In genomic region chr10:114173680-114174461, GRCh38 we compare ENCODE assay signal across 1 cellular context.
TF ChIP-seq lines count a peak whose summit lies in the region.

TSS of gene CCDC186 (minus strand) at chr10:114174203. CDS start at chr10:114163268, 10,935 bp downstream.

TF ChIP-seq in GM12878, 131 proteins besides CTCF, POLR2A, EP300 and RAD21 (continued from another document and continues in another):
- TF ChIP-seq E2F8 (IDR thresholded peaks at IDR 0.05; ENCODE audit: low read depth, partially characterized antibody) (no peak), POU2F2 (IDR thresholded peaks at IDR 0.05; ENCODE audit: borderline replicate concordance, low read depth, low read length) (peak; percentile 59; the same call in 1 of the 3 replicates), ZNF687 (IDR thresholded peaks at IDR 0.05) (no peak), MTA3 (IDR thresholded peaks at IDR 0.05; ENCODE audit: borderline replicate concordance, low read length) (no peak), KDM1A (IDR thresholded peaks at IDR 0.05; ENCODE audit: borderline replicate concordance) (no peak), HDAC2 (IDR thresholded peaks at IDR 0.05) (no peak), USF1 (IDR thresholded peaks at IDR 0.05; ENCODE audit: borderline replicate concordance, extremely low read length, insufficient read depth, low read depth, low read length) (no peak), MYC (IDR thresholded peaks at IDR 0.05; ENCODE audit: insufficient read depth, insufficient read length, insufficient replicate concordance, low read length, severe bottlenecking) (no peak), USF2 (IDR thresholded peaks at IDR 0.05; ENCODE audit: borderline replicate concordance, low read depth, low read length) (no peak), PBX3 (IDR thresholded peaks at IDR 0.05; ENCODE audit: insufficient replicate concordance, low read depth, low read length) (peak; percentile 22), CREB1 (IDR thresholded peaks at IDR 0.05; ENCODE audit: low read depth) (peak; percentile 83), ZNF622 (IDR thresholded peaks at IDR 0.05) (no peak), SIX5 (IDR thresholded peaks at IDR 0.05; ENCODE audit: low read depth, low read length, severe bottlenecking) (no peak), KLF5 (IDR thresholded peaks at IDR 0.05; ENCODE audit: partially characterized antibody) (no peak), PML (IDR thresholded peaks at IDR 0.05; ENCODE audit: low read length) (0 out of 2 replicates have a peak, but pooled peaks have one; percentile 56), RB1 (IDR thresholded peaks at IDR 0.05; ENCODE audit: borderline replicate concordance) (no peak), PAX5 (IDR thresholded peaks at IDR 0.05; ENCODE audit: borderline replicate concordance, low read depth, low read length) (no peak), CBX3 (IDR thresholded peaks at IDR 0.05; ENCODE audit: borderline replicate concordance, low read depth) (no peak), MAX (IDR thresholded peaks at IDR 0.05; ENCODE audit: low read depth, low read length) (no peak; the same call in 1 of the 2 replicates), HDAC6 (IDR thresholded peaks at IDR 0.05; ENCODE audit: unreplicated experiment) (no peak), CBX5 (IDR thresholded peaks at IDR 0.05; ENCODE audit: low read depth) (no peak), ZZZ3 (IDR thresholded peaks at IDR 0.05; ENCODE audit: control insufficient read depth, insufficient read length, low read depth) (no peak), ZNF24 (IDR thresholded peaks at IDR 0.05) (no peak), BCL11A (IDR thresholded peaks at IDR 0.05; ENCODE audit: low read depth, low read length) (no peak), SMAD5 (IDR thresholded peaks at IDR 0.05; ENCODE audit: low read depth) (0 out of 2 replicates have a peak, but pooled peaks have one; percentile 49), POLR2AphosphoS2 (IDR thresholded peaks at IDR 0.05; ENCODE audit: low read depth, low read length) (peak; percentile 51; the same call in 1 of the 2 replicates), IKZF1 (conservative IDR thresholded peaks at IDR 0.05) (no peak; the same call in 1 of the 2 replicates), SP1 (IDR thresholded peaks at IDR 0.05; ENCODE audit: low read depth, low read length) (peak; percentile 74), HDGF (IDR thresholded peaks at IDR 0.05) (peak; percentile 53; the same call in 1 of the 2 replicates), NR2C2 (IDR thresholded peaks at IDR 0.05; ENCODE audit: borderline replicate concordance, control insufficient read depth, insufficient read length, low read depth) (no peak), ESRRA (IDR thresholded peaks at IDR 0.05; ENCODE audit: low read length) (no peak), PRDM15 (CRISPR knock-in tag; IDR thresholded peaks at IDR 0.05) (no peak), RFX5 (IDR thresholded peaks at IDR 0.05; ENCODE audit: low read depth, low read length) (peak; percentile 91), HCFC1 (IDR thresholded peaks at IDR 0.05; ENCODE audit: low read length) (no peak), BHLHE40 (IDR thresholded peaks at IDR 0.05; ENCODE audit: borderline replicate concordance in 1 of 2, low read depth in 2 of 2, low read length in 1 of 2) (peak in 1 of 2 experiments; percentile 79; a peak in 1 of 4 replicates), EED (IDR thresholded peaks at IDR 0.05; ENCODE audit: low read depth) (no peak), CHD4 (IDR thresholded peaks at IDR 0.05) (no peak), MLLT1 (IDR thresholded peaks at IDR 0.05) (0 out of 2 replicates have a peak, but pooled peaks have one; percentile 52), SKIL (IDR thresholded peaks at IDR 0.05; ENCODE audit: low read depth, poor library complexity, severe bottlenecking) (no peak)
